In genomic region chr10:17737021-17737965, GRCh38 we compare ENCODE assay signal across 8 cellular contexts. TPM values are rescaled to one million over a fixed set of nuclear protein-coding genes. Genes with fewer than 3 reads are reported as not detected.
A peak's percentile ranks its signal among the peaks of the same experiment; 100 is the strongest.
DNase-seq lines count a peak whose midpoint lies in the region; ATAC-seq and TF ChIP-seq lines count a peak whose summit lies in the region.

No MANE protein-coding gene starts in this region.

- H4K91ac ChIP-seq in neuronal stem cell (ENCODE audit: low read depth, low read length, poor library complexity) = no peak overlapping the region

- no peaks in the 10 kb centered on the region for H3K9me3 Mint-ChIP-seq in activated T-cell treated with anti-CD3 and anti-CD28 coated beads, Interleukin-2, amount 50 U/mL, for 72 hours

- no peak overlapping the region for H3K4ac ChIP-seq in neuronal stem cell (ENCODE audit: low read length)

- no peak overlapping the region for H2AK5ac ChIP-seq in neuronal stem cell (ENCODE audit: low read depth, low read length)

- H3K4me1 Mint-ChIP-seq in activated T-cell treated with anti-CD3 and anti-CD28 coated beads, Interleukin-2, amount 50 U/mL, for 72 hours (ENCODE audit: low read depth) = no peaks in the 10 kb centered on the region

- H3K9ac ChIP-seq in neuronal stem cell (ENCODE audit: low read depth, low read length, poor library complexity) = no peak overlapping the region

- no peaks in the 10 kb centered on the region for H3K27me3 Mint-ChIP-seq in activated T-cell treated with anti-CD3 and anti-CD28 coated beads, Interleukin-2, amount 50 U/mL, for 72 hours (ENCODE audit: low read depth)

- H2BK5ac ChIP-seq in neuronal stem cell (ENCODE audit: low read length) = no peak overlapping the region

- H3K27me3 ChIP-seq in Peyer's patch (no peaks in the 10 kb centered on the region), esophagus squamous epithelium (no peaks in the 10 kb centered on the region), neuronal stem cell (ENCODE audit: control insufficient read depth in 3 of 3, insufficient read depth in 3 of 3, low read depth in 1 of 3, low read length in 3 of 3) (peaks cover 0 to 1% (median 0%) of the 10 kb centered on the region in 3 experiments)

- H3K36me3 Mint-ChIP-seq in activated T-cell treated with anti-CD3 and anti-CD28 coated beads, Interleukin-2, amount 50 U/mL, for 72 hours (ENCODE audit: insufficient read depth in 2 of 2) = no peaks in the 10 kb centered on the region

- no peak overlapping the region for H3K14ac ChIP-seq in neuronal stem cell (ENCODE audit: low read length)

- peak overlapping the region; percentile 34 for H3K23ac ChIP-seq in neuronal stem cell (ENCODE audit: low read depth, low read length, poor library complexity)

- H3K4me3 ChIP-seq in Peyer's patch (no peak overlapping the region), esophagus squamous epithelium (no peak overlapping the region), neuronal stem cell (ENCODE audit: low read length in 2 of 2) (no peak overlapping the region)

- no peak overlapping the region for H3K4me2 ChIP-seq in neuronal stem cell (ENCODE audit: insufficient read depth, low read length, poor library complexity, severe bottlenecking)

- TF ChIP-seq CTCF in Peyer's patch (IDR thresholded peaks at IDR 0.05) (peak in 5 of 6 experiments; percentile 51 to 76 (median 69)), esophagus squamous epithelium (IDR thresholded peaks at IDR 0.05) (peak; percentile 31 to 68 (median 47))

- H4K8ac ChIP-seq in neuronal stem cell (ENCODE audit: low read depth, low read length) = peak overlapping the region; percentile 66

- no peak for TF ChIP-seq POLR2A in Peyer's patch (IDR thresholded peaks at IDR 0.05)
- TF ChIP-seq POLR2A in esophagus squamous epithelium (IDR thresholded peaks at IDR 0.05) = no peak

- H3K27ac Mint-ChIP-seq in activated T-cell treated with anti-CD3 and anti-CD28 coated beads, Interleukin-2, amount 50 U/mL, for 72 hours = no peak overlapping the region

- WGBS in esophagus squamous epithelium, 2 donors = 40 to 46% methylated on average over 11 to 12 of the region's 12 CpGs
- WGBS in neuronal stem cell (ENCODE audit: extremely low coverage in 2 of 2, insufficient read length in 2 of 2, insufficient replicate concordance in 1 of 2), 2 donors = no CpG with 5 or more reads among the region's 12 CpGs

- no peaks in the 10 kb centered on the region for H3K4me1 ChIP-seq in Peyer's patch
- H3K4me1 ChIP-seq in esophagus squamous epithelium = peaks cover 0 to 7% (median 0%) of the 10 kb centered on the region in 3 donors
- peaks cover 0 to 6% of the 10 kb centered on the region in 2 donors for H3K4me1 ChIP-seq in neuronal stem cell (ENCODE audit: control insufficient read depth in 2 of 2, insufficient read depth in 1 of 2, low read depth in 1 of 2, low read length in 2 of 2)

- H3K79me1 ChIP-seq in neuronal stem cell (ENCODE audit: low read depth, low read length) = no peaks in the 10 kb centered on the region

- H2AFZ ChIP-seq in neuronal stem cell (ENCODE audit: low read length) = peak overlapping the region; percentile 47

- no peak overlapping the region for H2BK120ac ChIP-seq in neuronal stem cell (ENCODE audit: low read depth, low read length)

- peak; percentile 55 for ATAC-seq in GM18861 (IDR thresholded peaks at IDR 0.05; ENCODE audit: unreplicated experiment)
- no peak for ATAC-seq in activated T-cell treated with anti-CD3 and anti-CD28 coated beads, Interleukin-2, amount 50 U/mL, for 72 hours (replicated peaks in 1 of 2)
- ATAC-seq in GM21528 (IDR thresholded peaks at IDR 0.05; ENCODE audit: low FRiP score, unreplicated experiment) = no peak

- peak overlapping the region; percentile 44 for H3K18ac ChIP-seq in neuronal stem cell (ENCODE audit: low read length)

- DNase-seq in Ammon's horn (ENCODE audit: low spot score) (peak; percentile 38), Peyer's patch (no peak), esophagus squamous epithelium (lab: John Stamatoyannopoulos, UW) (no peak), neuronal stem cell (ENCODE audit: low spot score) (peak; percentile 15), cortex of kidney (lab: John Stamatoyannopoulos, UW) (no peak)
- DNase-seq in activated T-cell treated with anti-CD3 and anti-CD28 coated beads, Interleukin-2, amount 50 U/mL, for 72 hours = no peak

- no peak overlapping the region for H2BK12ac ChIP-seq in neuronal stem cell (ENCODE audit: low read length)

- H3K9me3 ChIP-seq in Peyer's patch (no peaks in the 10 kb centered on the region), esophagus squamous epithelium (no peaks in the 10 kb centered on the region), neuronal stem cell (replicated peaks in 1 of 2; ENCODE audit: control insufficient read depth in 2 of 2, insufficient read depth in 1 of 2, low read depth in 1 of 2, low read length in 2 of 2) (peaks cover 0 to 2% of the 10 kb centered on the region in 2 donors)

- peak overlapping the region; percentile 30 for H2BK15ac ChIP-seq in neuronal stem cell (ENCODE audit: low read length)

- H3K36me3 ChIP-seq in Peyer's patch (no peaks in the 10 kb centered on the region), esophagus squamous epithelium (no peaks in the 10 kb centered on the region), neuronal stem cell (replicated peaks in 1 of 2; ENCODE audit: control insufficient read depth in 2 of 2, insufficient read depth in 2 of 2, low read length in 2 of 2) (no peaks in the 10 kb centered on the region)

- no peak overlapping the region for H3K4me3 Mint-ChIP-seq in activated T-cell treated with anti-CD3 and anti-CD28 coated beads, Interleukin-2, amount 50 U/mL, for 72 hours

- H3K27ac ChIP-seq in Peyer's patch (no peak overlapping the region), esophagus squamous epithelium (no peak overlapping the region), neuronal stem cell (replicated peaks; ENCODE audit: low read length) (no peak overlapping the region)

- intact Hi-C loops in esophagus squamous epithelium (cut with DNase I) = no loop called here

RNA-seq across cellular contexts. Expression of gene TMEM236, which starts 14.7 kb away (rescaled TPM):
- total RNA-seq in Peyer's patch (10 to 100 TPM in 3 of 4 donors, 1 to 10 TPM in 1; 3.3 to 99.1 (median 77.1) TPM), esophagus squamous epithelium (under 1 TPM; 0.04 to 0.76 (median 0.15) TPM)
- polyA plus RNA-seq in neuronal stem cell (2013, experiment 1 of 2) = 0.01 TPM
- 0.03 TPM for polyA plus RNA-seq in neuronal stem cell (2013, experiment 2 of 2)
- total RNA-seq in activated T-cell treated with anti-CD3 and anti-CD28 coated beads, Interleukin-2, amount 50 U/mL, for 72 hours = under 1 TPM; 0.58 to 0.65 TPM

Comparison
In these comparisons a context has a peak if more than half of its experiments do, and no peak if none do; other contexts are left out.
1. DNase-seq: peak in Ammon's horn (single experiment) and neuronal stem cell (single experiment); none in Peyer's patch (0 of 3), esophagus squamous epithelium (single experiment), cortex of kidney (single experiment) and activated T-cell treated with anti-CD3 and anti-CD28 coated beads, Interleukin-2, amount 50 U/mL, for 72 hours (0 of 2).